In the genomic region with DNA sequence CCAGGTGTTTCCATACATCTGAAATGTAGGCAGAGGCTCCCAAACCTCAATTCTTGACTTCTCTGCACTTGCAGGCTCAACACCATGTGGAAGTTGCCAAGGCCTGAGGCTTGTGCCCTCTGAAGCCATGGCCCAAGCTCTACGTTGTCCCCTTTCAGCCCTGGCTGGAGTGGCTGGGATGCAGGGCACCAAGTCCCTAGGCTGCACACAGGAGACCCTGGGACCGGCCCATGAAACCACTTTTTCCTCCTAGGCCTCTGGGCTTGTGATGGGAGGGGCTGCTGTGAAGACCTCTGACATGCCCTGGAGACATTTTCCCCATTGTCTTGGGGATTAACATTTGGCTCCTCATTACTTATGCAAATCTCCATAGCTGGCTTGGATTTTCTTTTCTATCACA, we compare ENCODE assay signal across 3 cellular contexts. TPM values are rescaled to one million over a fixed set of nuclear protein-coding genes. Genes with fewer than 3 reads are reported as not detected.
"Had no signal": no experiment of that assay in that cellular context is flagged by ENCODE, and none has a peak within 500 bp of the region (broad histone marks: within the 10 kb centered on the region; RNA-seq: fewer than 3 reads in every experiment).

No MANE protein-coding gene starts in this region.

RNA-seq across cellular contexts. Expression of a gene that starts 6.5 kb away (rescaled TPM):
- total RNA-seq: Peyer's patch, RPMI7951, SK-MEL-5 had no signal
